Comparison of ENCODE assay signal across 1 cellular context in the genomic region with DNA sequence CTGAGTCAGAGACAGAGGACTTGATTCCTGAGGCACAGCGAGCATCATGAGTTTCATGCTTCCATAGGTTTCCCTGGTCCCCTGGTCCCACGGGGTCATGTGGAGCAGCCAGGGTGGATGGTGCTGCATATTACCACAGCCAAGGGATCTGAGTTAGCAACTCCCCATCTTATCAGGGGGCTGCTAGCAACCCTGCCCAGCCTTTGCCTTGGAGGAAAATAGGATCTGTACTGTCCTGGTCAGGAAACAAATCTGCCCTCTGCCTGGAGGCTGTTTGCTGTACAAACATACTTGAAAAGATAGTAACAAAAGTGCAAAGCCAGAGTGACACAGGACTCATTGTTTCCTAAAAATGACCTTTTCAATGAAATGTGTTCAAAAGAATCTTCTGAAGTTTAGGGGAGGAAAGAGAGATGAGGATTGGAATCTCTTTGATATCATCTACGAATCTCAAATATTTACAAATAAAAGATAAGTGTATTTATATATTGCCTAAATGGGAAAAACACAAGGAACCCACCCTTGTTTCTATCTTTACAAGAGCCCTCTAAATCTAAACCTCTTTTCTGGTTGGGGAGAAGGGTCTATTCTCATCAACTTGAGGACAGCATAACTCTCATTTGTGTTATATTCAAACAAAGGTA.
A peak's percentile ranks its signal among the peaks of the same experiment; 100 is the strongest.
TF ChIP-seq lines count a peak whose summit lies in the region.

No MANE protein-coding gene starts in this region.

TF ChIP-seq in HepG2, 621 proteins besides CTCF, POLR2A, EP300 and RAD21 (continued from another document and continues in another):
- TF ChIP-seq, protein P1, sequence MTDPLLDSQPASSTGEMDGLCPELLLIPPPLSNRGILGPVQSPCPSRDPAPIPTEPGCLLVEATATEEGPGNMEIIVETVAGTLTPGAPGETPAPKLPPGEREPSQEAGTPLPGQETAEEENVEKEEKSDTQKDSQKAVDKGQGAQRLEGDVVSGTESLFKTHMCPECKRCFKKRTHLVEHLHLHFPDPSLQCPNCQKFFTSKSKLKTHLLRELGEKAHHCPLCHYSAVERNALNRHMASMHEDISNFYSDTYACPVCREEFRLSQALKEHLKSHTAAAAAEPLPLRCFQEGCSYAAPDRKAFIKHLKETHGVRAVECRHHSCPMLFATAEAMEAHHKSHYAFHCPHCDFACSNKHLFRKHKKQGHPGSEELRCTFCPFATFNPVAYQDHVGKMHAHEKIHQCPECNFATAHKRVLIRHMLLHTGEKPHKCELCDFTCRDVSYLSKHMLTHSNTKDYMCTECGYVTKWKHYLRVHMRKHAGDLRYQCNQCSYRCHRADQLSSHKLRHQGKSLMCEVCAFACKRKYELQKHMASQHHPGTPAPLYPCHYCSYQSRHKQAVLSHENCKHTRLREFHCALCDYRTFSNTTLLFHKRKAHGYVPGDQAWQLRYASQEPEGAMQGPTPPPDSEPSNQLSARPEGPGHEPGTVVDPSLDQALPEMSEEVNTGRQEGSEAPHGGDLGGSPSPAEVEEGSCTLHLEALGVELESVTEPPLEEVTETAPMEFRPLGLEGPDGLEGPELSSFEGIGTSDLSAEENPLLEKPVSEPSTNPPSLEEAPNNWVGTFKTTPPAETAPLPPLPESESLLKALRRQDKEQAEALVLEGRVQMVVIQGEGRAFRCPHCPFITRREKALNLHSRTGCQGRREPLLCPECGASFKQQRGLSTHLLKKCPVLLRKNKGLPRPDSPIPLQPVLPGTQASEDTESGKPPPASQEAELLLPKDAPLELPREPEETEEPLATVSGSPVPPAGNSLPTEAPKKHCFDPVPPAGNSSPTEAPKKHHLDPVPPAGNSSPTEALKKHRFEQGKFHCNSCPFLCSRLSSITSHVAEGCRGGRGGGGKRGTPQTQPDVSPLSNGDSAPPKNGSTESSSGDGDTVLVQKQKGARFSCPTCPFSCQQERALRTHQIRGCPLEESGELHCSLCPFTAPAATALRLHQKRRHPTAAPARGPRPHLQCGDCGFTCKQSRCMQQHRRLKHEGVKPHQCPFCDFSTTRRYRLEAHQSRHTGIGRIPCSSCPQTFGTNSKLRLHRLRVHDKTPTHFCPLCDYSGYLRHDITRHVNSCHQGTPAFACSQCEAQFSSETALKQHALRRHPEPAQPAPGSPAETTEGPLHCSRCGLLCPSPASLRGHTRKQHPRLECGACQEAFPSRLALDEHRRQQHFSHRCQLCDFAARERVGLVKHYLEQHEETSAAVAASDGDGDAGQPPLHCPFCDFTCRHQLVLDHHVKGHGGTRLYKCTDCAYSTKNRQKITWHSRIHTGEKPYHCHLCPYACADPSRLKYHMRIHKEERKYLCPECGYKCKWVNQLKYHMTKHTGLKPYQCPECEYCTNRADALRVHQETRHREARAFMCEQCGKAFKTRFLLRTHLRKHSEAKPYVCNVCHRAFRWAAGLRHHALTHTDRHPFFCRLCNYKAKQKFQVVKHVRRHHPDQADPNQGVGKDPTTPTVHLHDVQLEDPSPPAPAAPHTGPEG (CRISPR knock-in tag; IDR thresholded peaks at IDR 0.05) = no peak
- TF ChIP-seq PAF1 (CRISPR knock-in tag; IDR thresholded peaks at IDR 0.05) (no peak), ZNF761 (CRISPR knock-in tag; conservative IDR thresholded peaks at IDR 0.05) (no peak), ZKSCAN1 (IDR thresholded peaks at IDR 0.05; ENCODE audit: low read length) (no peak), ZKSCAN8 (CRISPR knock-in tag; IDR thresholded peaks at IDR 0.05; ENCODE audit: borderline replicate concordance) (peak; percentile 40; the same call in 1 of the 2 replicates), ZNF616 (CRISPR knock-in tag; IDR thresholded peaks at IDR 0.05; ENCODE audit: low read depth) (no peak), KDM4B (CRISPR knock-in tag; IDR thresholded peaks at IDR 0.05) (peak; percentile 78; the same call in 1 of the 2 replicates), IRX3 (CRISPR knock-in tag; IDR thresholded peaks at IDR 0.05; ENCODE audit: borderline replicate concordance, low read depth) (no peak), ZNF124 (CRISPR knock-in tag; IDR thresholded peaks at IDR 0.05) (peak; percentile 74; the same call in 1 of the 2 replicates), HES4 (CRISPR knock-in tag; IDR thresholded peaks at IDR 0.05; ENCODE audit: borderline replicate concordance) (no peak), ZNF614 (CRISPR knock-in tag; IDR thresholded peaks at IDR 0.05; ENCODE audit: borderline replicate concordance) (peak; percentile 79; the same call in 1 of the 2 replicates), ZMAT3 (CRISPR knock-in tag; conservative IDR thresholded peaks at IDR 0.05) (no peak), ZC3H4 (CRISPR knock-in tag; IDR thresholded peaks at IDR 0.05; ENCODE audit: borderline replicate concordance) (no peak), REXO4 (CRISPR knock-in tag; IDR thresholded peaks at IDR 0.05; ENCODE audit: borderline replicate concordance) (no peak), SMARCE1 (IDR thresholded peaks at IDR 0.05; ENCODE audit: borderline replicate concordance) (no peak), HNRNPH1 (optimal IDR thresholded peaks at IDR 0.05; ENCODE audit: low read depth, low read length) (no peak), ZNF543 (CRISPR knock-in tag; IDR thresholded peaks at IDR 0.05) (no peak), ZNF431 (CRISPR knock-in tag; IDR thresholded peaks at IDR 0.05; ENCODE audit: borderline replicate concordance, low read depth) (no peak), ZSCAN30 (CRISPR knock-in tag; IDR thresholded peaks at IDR 0.05) (no peak), HNF4G (IDR thresholded peaks at IDR 0.05; ENCODE audit: borderline replicate concordance, low read depth, low read length) (peak; percentile 76), HNF4G (CRISPR knock-in tag; IDR thresholded peaks at IDR 0.05; ENCODE audit: borderline replicate concordance, low read depth) (no peak), ZNF451 (CRISPR knock-in tag; IDR thresholded peaks at IDR 0.05) (no peak), KDM2A (CRISPR knock-in tag; IDR thresholded peaks at IDR 0.05; ENCODE audit: borderline replicate concordance, low read depth) (no peak; the same call in 1 of the 2 replicates), RFX5 (IDR thresholded peaks at IDR 0.05; ENCODE audit: low read depth, low read length) (no peak), ZNF839 (CRISPR knock-in tag; IDR thresholded peaks at IDR 0.05; ENCODE audit: borderline replicate concordance) (no peak), EEA1 (CRISPR knock-in tag; IDR thresholded peaks at IDR 0.05; ENCODE audit: borderline replicate concordance) (no peak), ZSCAN22 (CRISPR knock-in tag; IDR thresholded peaks at IDR 0.05) (no peak), TMF1 (CRISPR knock-in tag; IDR thresholded peaks at IDR 0.05; ENCODE audit: low read depth) (no peak), DNMT1 (CRISPR knock-in tag; IDR thresholded peaks at IDR 0.05) (no peak), ZNF564 (CRISPR knock-in tag; IDR thresholded peaks at IDR 0.05) (no peak), ZNF782 (CRISPR knock-in tag; IDR thresholded peaks at IDR 0.05; ENCODE audit: borderline replicate concordance) (no peak), FOSL1 (CRISPR knock-in tag; IDR thresholded peaks at IDR 0.05; ENCODE audit: borderline replicate concordance) (no peak; the same call in 1 of the 2 replicates)
- TF ChIP-seq, protein P2, sequence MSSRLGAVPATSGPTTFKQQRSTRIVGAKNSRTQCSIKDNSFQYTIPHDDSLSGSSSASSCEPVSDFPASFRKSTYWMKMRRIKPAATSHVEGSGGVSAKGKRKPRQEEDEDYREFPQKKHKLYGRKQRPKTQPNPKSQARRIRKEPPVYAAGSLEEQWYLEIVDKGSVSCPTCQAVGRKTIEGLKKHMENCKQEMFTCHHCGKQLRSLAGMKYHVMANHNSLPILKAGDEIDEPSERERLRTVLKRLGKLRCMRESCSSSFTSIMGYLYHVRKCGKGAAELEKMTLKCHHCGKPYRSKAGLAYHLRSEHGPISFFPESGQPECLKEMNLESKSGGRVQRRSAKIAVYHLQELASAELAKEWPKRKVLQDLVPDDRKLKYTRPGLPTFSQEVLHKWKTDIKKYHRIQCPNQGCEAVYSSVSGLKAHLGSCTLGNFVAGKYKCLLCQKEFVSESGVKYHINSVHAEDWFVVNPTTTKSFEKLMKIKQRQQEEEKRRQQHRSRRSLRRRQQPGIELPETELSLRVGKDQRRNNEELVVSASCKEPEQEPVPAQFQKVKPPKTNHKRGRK (CRISPR knock-in tag; IDR thresholded peaks at IDR 0.05) = no peak
- TF ChIP-seq, protein P3, sequence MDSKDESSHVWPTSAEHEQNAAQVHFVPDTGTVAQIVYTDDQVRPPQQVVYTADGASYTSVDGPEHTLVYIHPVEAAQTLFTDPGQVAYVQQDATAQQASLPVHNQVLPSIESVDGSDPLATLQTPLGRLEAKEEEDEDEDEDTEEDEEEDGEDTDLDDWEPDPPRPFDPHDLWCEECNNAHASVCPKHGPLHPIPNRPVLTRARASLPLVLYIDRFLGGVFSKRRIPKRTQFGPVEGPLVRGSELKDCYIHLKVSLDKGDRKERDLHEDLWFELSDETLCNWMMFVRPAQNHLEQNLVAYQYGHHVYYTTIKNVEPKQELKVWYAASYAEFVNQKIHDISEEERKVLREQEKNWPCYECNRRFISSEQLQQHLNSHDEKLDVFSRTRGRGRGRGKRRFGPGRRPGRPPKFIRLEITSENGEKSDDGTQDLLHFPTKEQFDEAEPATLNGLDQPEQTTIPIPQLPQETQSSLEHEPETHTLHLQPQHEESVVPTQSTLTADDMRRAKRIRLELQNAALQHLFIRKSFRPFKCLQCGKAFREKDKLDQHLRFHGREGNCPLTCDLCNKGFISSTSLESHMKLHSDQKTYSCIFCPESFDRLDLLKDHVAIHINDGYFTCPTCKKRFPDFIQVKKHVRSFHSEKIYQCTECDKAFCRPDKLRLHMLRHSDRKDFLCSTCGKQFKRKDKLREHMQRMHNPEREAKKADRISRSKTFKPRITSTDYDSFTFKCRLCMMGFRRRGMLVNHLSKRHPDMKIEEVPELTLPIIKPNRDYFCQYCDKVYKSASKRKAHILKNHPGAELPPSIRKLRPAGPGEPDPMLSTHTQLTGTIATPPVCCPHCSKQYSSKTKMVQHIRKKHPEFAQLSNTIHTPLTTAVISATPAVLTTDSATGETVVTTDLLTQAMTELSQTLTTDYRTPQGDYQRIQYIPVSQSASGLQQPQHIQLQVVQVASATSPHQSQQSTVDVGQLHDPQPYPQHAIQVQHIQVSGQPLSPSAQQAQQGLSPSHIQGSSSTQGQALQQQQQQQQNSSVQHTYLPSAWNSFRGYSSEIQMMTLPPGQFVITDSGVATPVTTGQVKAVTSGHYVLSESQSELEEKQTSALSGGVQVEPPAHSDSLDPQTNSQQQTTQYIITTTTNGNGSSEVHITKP (CRISPR knock-in tag; IDR thresholded peaks at IDR 0.05; ENCODE audit: low read depth) = peak; percentile 21; the same call in 1 of the 2 replicates
- TF ChIP-seq, protein P4, sequence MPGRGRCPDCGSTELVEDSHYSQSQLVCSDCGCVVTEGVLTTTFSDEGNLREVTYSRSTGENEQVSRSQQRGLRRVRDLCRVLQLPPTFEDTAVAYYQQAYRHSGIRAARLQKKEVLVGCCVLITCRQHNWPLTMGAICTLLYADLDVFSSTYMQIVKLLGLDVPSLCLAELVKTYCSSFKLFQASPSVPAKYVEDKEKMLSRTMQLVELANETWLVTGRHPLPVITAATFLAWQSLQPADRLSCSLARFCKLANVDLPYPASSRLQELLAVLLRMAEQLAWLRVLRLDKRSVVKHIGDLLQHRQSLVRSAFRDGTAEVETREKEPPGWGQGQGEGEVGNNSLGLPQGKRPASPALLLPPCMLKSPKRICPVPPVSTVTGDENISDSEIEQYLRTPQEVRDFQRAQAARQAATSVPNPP (CRISPR knock-in tag; IDR thresholded peaks at IDR 0.05) = peak; percentile 39; the same call in 1 of the 2 replicates
- TF ChIP-seq, protein P5, sequence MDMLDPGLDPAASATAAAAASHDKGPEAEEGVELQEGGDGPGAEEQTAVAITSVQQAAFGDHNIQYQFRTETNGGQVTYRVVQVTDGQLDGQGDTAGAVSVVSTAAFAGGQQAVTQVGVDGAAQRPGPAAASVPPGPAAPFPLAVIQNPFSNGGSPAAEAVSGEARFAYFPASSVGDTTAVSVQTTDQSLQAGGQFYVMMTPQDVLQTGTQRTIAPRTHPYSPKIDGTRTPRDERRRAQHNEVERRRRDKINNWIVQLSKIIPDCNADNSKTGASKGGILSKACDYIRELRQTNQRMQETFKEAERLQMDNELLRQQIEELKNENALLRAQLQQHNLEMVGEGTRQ (IDR thresholded peaks at IDR 0.05; ENCODE audit: low read depth, low read length) = peak; percentile 41
- TF ChIP-seq, protein P5 (CRISPR knock-in tag; IDR thresholded peaks at IDR 0.05; ENCODE audit: borderline replicate concordance) = peak; percentile 48; the same call in 1 of the 2 replicates
- TF ChIP-seq, protein P6, sequence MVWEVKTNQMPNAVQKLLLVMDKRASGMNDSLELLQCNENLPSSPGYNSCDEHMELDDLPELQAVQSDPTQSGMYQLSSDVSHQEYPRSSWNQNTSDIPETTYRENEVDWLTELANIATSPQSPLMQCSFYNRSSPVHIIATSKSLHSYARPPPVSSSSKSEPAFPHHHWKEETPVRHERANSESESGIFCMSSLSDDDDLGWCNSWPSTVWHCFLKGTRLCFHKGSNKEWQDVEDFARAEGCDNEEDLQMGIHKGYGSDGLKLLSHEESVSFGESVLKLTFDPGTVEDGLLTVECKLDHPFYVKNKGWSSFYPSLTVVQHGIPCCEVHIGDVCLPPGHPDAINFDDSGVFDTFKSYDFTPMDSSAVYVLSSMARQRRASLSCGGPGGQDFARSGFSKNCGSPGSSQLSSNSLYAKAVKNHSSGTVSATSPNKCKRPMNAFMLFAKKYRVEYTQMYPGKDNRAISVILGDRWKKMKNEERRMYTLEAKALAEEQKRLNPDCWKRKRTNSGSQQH (CRISPR knock-in tag; IDR thresholded peaks at IDR 0.05; ENCODE audit: low read depth) = no peak
